In genomic region chr16:88781140-88782077, GRCh38 we compare ENCODE assay signal across 9 cellular contexts. TPM values are rescaled to one million over a fixed set of nuclear protein-coding genes. Genes with fewer than 3 reads are reported as not detected.
DNase-seq lines count a peak whose midpoint lies in the region; ATAC-seq, FAIRE-seq and TF ChIP-seq lines count a peak whose summit lies in the region.
"Had no signal": no experiment of that assay in that cellular context is flagged by ENCODE, and none has a peak within 500 bp of the region (broad histone marks: within the 10 kb centered on the region; RNA-seq: fewer than 3 reads in every experiment).

No MANE protein-coding gene starts in this region.

- no peak for FAIRE-seq in A549 (lab: Jason Lieb, UNC)

- H3K36me3 Mint-ChIP-seq in activated CD4-positive, alpha-beta T cell treated with anti-CD3 and anti-CD28 coated beads for 36 hours (ENCODE audit: low read depth) = peaks cover 2% of the 10 kb centered on the region
- no peaks in the 10 kb centered on the region for H3K36me3 Mint-ChIP-seq in endothelial cell (ENCODE audit: low read depth, unreplicated experiment)

- no peaks in the 10 kb centered on the region for H3K9me2 ChIP-seq in HCT116 (ENCODE audit: insufficient read depth)

- TF ChIP-seq POLR2A in A549 (IDR thresholded peaks at IDR 0.05; ENCODE audit: low read length) (no peak), HCT116 (IDR thresholded peaks at IDR 0.05; ENCODE audit: borderline replicate concordance, extremely low read depth, insufficient read depth, insufficient read length) (no peak)

- intact Hi-C loops in HCT116 (cut with micrococcal nuclease) = loop anchor here (2.0 kb wide), 1 partner anchor 45 kb away; no protein-coding TSS in a partner anchor
- intact Hi-C loops in activated CD4-positive, alpha-beta T cell treated with anti-CD3 and anti-CD28 coated beads for 36 hours (cut with DNase I, micrococcal nuclease) = loop anchor here (1.0 to 10.0 kb wide), 14 partner anchors 21 to 827 kb away; partner anchors contain the start of genes APRT (in 1 of the 2), BANP (in 1 of the 2), CDT1 (in 1 of the 2) and CTU2 (in 1 of the 2)

- BruUV-seq in HCT116 (replicated peaks; lab: Mats Ljungman, UMichigan) = no TSS peak

- no peaks in the 10 kb centered on the region for H3K9me3 Mint-ChIP-seq in activated CD4-positive, alpha-beta T cell treated with anti-CD3 and anti-CD28 coated beads for 36 hours (ENCODE audit: low read depth)
- H3K9me3 Mint-ChIP-seq in endothelial cell (ENCODE audit: unreplicated experiment) = no peaks in the 10 kb centered on the region

- H4K20me1 ChIP-seq in HCT116 (ENCODE audit: insufficient read depth) = peaks cover 11% of the 10 kb centered on the region; the same call in 1 of the 2 replicates

- no peak overlapping the region for H2AFZ ChIP-seq in HCT116 (ENCODE audit: low read depth, low read length, poor library complexity, severe bottlenecking)

- H3K27ac Mint-ChIP-seq in activated CD4-positive, alpha-beta T cell treated with anti-CD3 and anti-CD28 coated beads for 36 hours = peak overlapping the region; percentile 79
- H3K27ac Mint-ChIP-seq in endothelial cell (ENCODE audit: unreplicated experiment) = peak overlapping the region; percentile 64

- H3K9me3 ChIP-seq in A549 (no peaks in the 10 kb centered on the region), HCT116 (ENCODE audit: control insufficient read depth in 1 of 2, insufficient read depth in 1 of 2, low read depth in 1 of 2, low read length in 2 of 2) (no peaks in the 10 kb centered on the region)
- H3K9me3 ChIP-seq: ovary had no signal

- peak overlapping the region; percentile 66 for H3K4me3 Mint-ChIP-seq in activated CD4-positive, alpha-beta T cell treated with anti-CD3 and anti-CD28 coated beads for 36 hours
- H3K4me3 Mint-ChIP-seq in endothelial cell (ENCODE audit: unreplicated experiment) = peak overlapping the region; percentile 71

- DNase-seq in A549 (ENCODE audit: low read depth in 1 of 2, low spot score in 1 of 2) = no peak
- no peak for DNase-seq in HCT116 (ENCODE audit: low read depth, low spot score)
- DNase-seq in activated CD4-positive, alpha-beta T cell treated with anti-CD3 and anti-CD28 coated beads for 36 hours = peak; percentile 83
- DNase-seq in endothelial cell (ENCODE audit: low spot score) = no peak
- DNase-seq in stimulated activated CD4-positive, alpha-beta T cell treated with anti-CD3 and anti-CD28 coated beads, TNF-alpha, amount 100 ng/mL, for 24 hours (ENCODE audit: low read depth in 3 of 3) = peak; percentile 52 to 78 (median 64)
- DNase-seq in medulla oblongata (ENCODE audit: extremely low spot score) = no peak
- DNase-seq in midbrain (lab: John Stamatoyannopoulos, UW) = no peak
- DNase-seq in Ammon's horn (ENCODE audit: low spot score) = no peak

- TF ChIP-seq CTCF in A549 (IDR thresholded peaks at IDR 0.05) (no peak), HCT116 (IDR thresholded peaks at IDR 0.05 in 2 of 3, conservative IDR thresholded peaks at IDR 0.05 in 1 of 3; ENCODE audit: borderline replicate concordance in 1 of 3, insufficient read depth in 1 of 3, low read depth in 2 of 3, low read length in 2 of 3) (no peak), endothelial cell (IDR thresholded peaks at IDR 0.05; ENCODE audit: unreplicated experiment) (no peak)

- peaks cover 48% of the 10 kb centered on the region for H3K4me1 ChIP-seq in A549
- peaks cover 41 to 51% of the 10 kb centered on the region in 2 experiments for H3K4me1 ChIP-seq in HCT116 (ENCODE audit: control insufficient read depth in 1 of 2, insufficient read depth in 2 of 2, low read length in 2 of 2)

- POLR2A ChIA-PET in A549 (lab: Yijun Ruan, JAX) (interaction anchor here (0.5 kb wide), 1 partner anchor 38 kb away, joined by 4 read pairs; no protein-coding TSS in a partner anchor), HCT116 (lab: Charles Lee) (interaction anchor here (0.6 to 4.3 kb wide), 8 partner anchors 8 to 32 kb away, joined by 3 to 22 read pairs (median 4); partner anchors contain the start of gene APRT)
- POLR2A ChIA-PET in activated CD4-positive, alpha-beta T cell treated with anti-CD3 and anti-CD28 coated beads for 36 hours (lab: Charles Lee) = interaction anchor here (0.6 to 2.1 kb wide), 7 partner anchors 12 to 211 kb away, joined by 3 to 13 read pairs (median 3); partner anchors contain the start of genes APRT and ZC3H18

- H3K9ac ChIP-seq in HCT116 (ENCODE audit: low read length) = peak overlapping the region; percentile 94

- 72% methylated on average over 20 of the region's 28 CpGs for WGBS in A549 (ENCODE audit: missing lambda C conversion rate)

- peak overlapping the region; percentile 95 for H3K4me2 ChIP-seq in A549
- peak overlapping the region; percentile 92 for H3K4me2 ChIP-seq in HCT116 (ENCODE audit: low read length)

- no peaks in the 10 kb centered on the region for H3K27me3 Mint-ChIP-seq in activated CD4-positive, alpha-beta T cell treated with anti-CD3 and anti-CD28 coated beads for 36 hours
- peaks cover 6% of the 10 kb centered on the region for H3K27me3 Mint-ChIP-seq in endothelial cell (ENCODE audit: unreplicated experiment)

- no peak for TF ChIP-seq EP300 in A549 (IDR thresholded peaks at IDR 0.05)

- no peak for ATAC-seq in A549
- no peak for ATAC-seq in HCT116
- ATAC-seq in activated CD4-positive, alpha-beta T cell treated with anti-CD3 and anti-CD28 coated beads for 36 hours = peak; percentile 53

- H3K36me3 ChIP-seq in HCT116 (ENCODE audit: control insufficient read depth in 1 of 2, insufficient read depth in 2 of 2, low read length in 2 of 2) = peaks cover 0 to 7% of the 10 kb centered on the region in 2 experiments; a peak in 1 of 4 replicates
- H3K36me3 ChIP-seq: ovary had no signal

- peaks cover 85% of the 10 kb centered on the region for H3K79me2 ChIP-seq in HCT116 (ENCODE audit: insufficient read depth, low read length)

- peak overlapping the region in 1 of 2 experiments; percentile 71; a peak in 3 of 6 replicates for H3K27ac ChIP-seq in A549
- peak overlapping the region; percentile 91 for H3K27ac ChIP-seq in HCT116 (ENCODE audit: low read depth, low read length)
- H3K27ac ChIP-seq: ovary had no signal

- peaks cover 53% of the 10 kb centered on the region for H3K4me1 Mint-ChIP-seq in activated CD4-positive, alpha-beta T cell treated with anti-CD3 and anti-CD28 coated beads for 36 hours
- peaks cover 37% of the 10 kb centered on the region for H3K4me1 Mint-ChIP-seq in endothelial cell (ENCODE audit: unreplicated experiment)

- H3K4me3 ChIP-seq in A549 (no peak overlapping the region), HCT116 (replicated peaks in 1 of 2; ENCODE audit: low read depth in 1 of 2, low read length in 2 of 2) (peak overlapping the region in 1 of 2 experiments; percentile 82; a peak in 2 of 4 replicates)
- H3K4me3 ChIP-seq: ovary had no signal

- RAD21 ChIA-PET in HCT116 (lab: Charles Lee; ENCODE audit: low non-redundant PET in 1 of 2, low total read pairs in 2 of 2, uncharacterized antibody in 2 of 2, unreplicated experiment in 2 of 2) = interaction anchor here in 1 of 2 experiments (1.0 kb wide), 1 partner anchor 44 kb away, joined by 3 read pairs; no protein-coding TSS in a partner anchor

- CTCF ChIA-PET in A549 (lab: Yijun Ruan, JAX) = interaction anchor here (0.6 to 2.0 kb wide), 13 partner anchors 8 to 890 kb away, joined by 3 to 10 read pairs (median 4); no protein-coding TSS in a partner anchor
- CTCF ChIA-PET in HCT116 (lab: Charles Lee) = interaction anchor here (8.9 kb wide), 1 partner anchor 44 kb away, joined by 59 read pairs; no protein-coding TSS in a partner anchor
- CTCF ChIA-PET in activated CD4-positive, alpha-beta T cell treated with anti-CD3 and anti-CD28 coated beads for 36 hours (lab: Charles Lee) = interaction anchor here (0.6 to 6.4 kb wide), 22 partner anchors 9 to 459 kb away, joined by 3 to 59 read pairs (median 3); no protein-coding TSS in a partner anchor

- no peak for TF ChIP-seq RAD21 in A549 (conservative IDR thresholded peaks at IDR 0.05 in 1 of 2, IDR thresholded peaks at IDR 0.05 in 1 of 2)
- no peak for TF ChIP-seq RAD21 in HCT116 (IDR thresholded peaks at IDR 0.05; ENCODE audit: low read depth)

- no peaks in the 10 kb centered on the region for H3K27me3 ChIP-seq in HCT116 (ENCODE audit: insufficient read depth, low read length)
- H3K27me3 ChIP-seq: ovary had no signal

TF ChIP-seq in HCT116, 20 proteins besides CTCF, POLR2A, EP300 and RAD21 (continues in another document):
- no peak for TF ChIP-seq EZH2 (IDR thresholded peaks at IDR 0.05)
- TF ChIP-seq EGR1 (IDR thresholded peaks at IDR 0.05; ENCODE audit: low read depth) = no peak
- no peak for TF ChIP-seq POLR2AphosphoS5 (IDR thresholded peaks at IDR 0.05; ENCODE audit: low read depth, low read length)
- TF ChIP-seq ZFX (IDR thresholded peaks at IDR 0.05) = no peak

RNA-seq across cellular contexts. Expression of gene PIEZO1, which starts 3.6 kb away (rescaled TPM):
- polyA plus RNA-seq in A549 (2011; rRNA removed) = 26.1 and 35.9 TPM in 2 replicates
- 141 and 172 TPM in 2 replicates for polyA plus RNA-seq in A549 (2012; cell fraction: cytosol; rRNA removed)
- 630 and 946 TPM in 2 replicates for polyA plus RNA-seq in A549 (2012; cell fraction: nucleus; rRNA removed)
- polyA plus RNA-seq in A549 (2017; fragmentation: RNase III; extraction: RNeasy Plus Mini Kit Qiagen cat#74134 plus additional on column Dnase treatment) = 78.3 to 84.7 TPM (median 79.1 TPM) in 3 replicates
- 43.0 and 54.8 TPM in 2 replicates for polyA minus RNA-seq in A549 (2011; rRNA and poly(A)+ RNA removed)
- 224 TPM for total RNA-seq in HCT116 (2021; ENCODE audit: unreplicated experiment)
- 198 and 280 TPM in 2 replicates for polyA plus RNA-seq in HCT116 (2012)
- 100 to 1,000 TPM; 105 to 126 TPM for total RNA-seq in activated CD4-positive, alpha-beta T cell treated with anti-CD3 and anti-CD28 coated beads for 36 hours
- total RNA-seq in endothelial cell (ENCODE audit: unreplicated experiment) = 428 TPM

RNA-seq across cellular contexts. Expression of gene CDT1, which starts 22.2 kb away (rescaled TPM):
- 3.4 and 3.8 TPM in 2 replicates for polyA plus RNA-seq in A549 (2011; rRNA removed)
- polyA plus RNA-seq in A549 (2012; cell fraction: cytosol; rRNA removed) = 30.8 and 47.0 TPM in 2 replicates
- 41.9 and 85.6 TPM in 2 replicates for polyA plus RNA-seq in A549 (2012; cell fraction: nucleus; rRNA removed)
- polyA plus RNA-seq in A549 (2017; fragmentation: RNase III; extraction: RNeasy Plus Mini Kit Qiagen cat#74134 plus additional on column Dnase treatment) = 16.0 to 17.5 TPM (median 17.0 TPM) in 3 replicates
- polyA minus RNA-seq in A549 (2011; rRNA and poly(A)+ RNA removed) = 4.1 and 6.5 TPM in 2 replicates
- 160 TPM for total RNA-seq in HCT116 (2021; ENCODE audit: unreplicated experiment)
- 123 and 132 TPM in 2 replicates for polyA plus RNA-seq in HCT116 (2012)
- total RNA-seq in activated CD4-positive, alpha-beta T cell treated with anti-CD3 and anti-CD28 coated beads for 36 hours = 100 to 1,000 TPM; 136 to 182 TPM
- total RNA-seq in endothelial cell (ENCODE audit: unreplicated experiment) = 16.2 TPM

RNA-seq across cellular contexts. Expression of gene APRT, which starts 30.3 kb away (rescaled TPM):
- polyA plus RNA-seq in A549 (2011; rRNA removed) = 113 and 115 TPM in 2 replicates
- polyA plus RNA-seq in A549 (2012; cell fraction: cytosol; rRNA removed) = 223 and 291 TPM in 2 replicates
- polyA plus RNA-seq in A549 (2012; cell fraction: nucleus; rRNA removed) = 199 and 257 TPM in 2 replicates
- 252 to 259 TPM (median 258 TPM) in 3 replicates for polyA plus RNA-seq in A549 (2017; fragmentation: RNase III; extraction: RNeasy Plus Mini Kit Qiagen cat#74134 plus additional on column Dnase treatment)
- polyA minus RNA-seq in A549 (2011; rRNA and poly(A)+ RNA removed) = 54.2 and 54.5 TPM in 2 replicates
- 311 TPM for total RNA-seq in HCT116 (2021; ENCODE audit: unreplicated experiment)
- polyA plus RNA-seq in HCT116 (2012) = 329 and 349 TPM in 2 replicates
- 100 to 1,000 TPM; 105 to 179 TPM for total RNA-seq in activated CD4-positive, alpha-beta T cell treated with anti-CD3 and anti-CD28 coated beads for 36 hours
- total RNA-seq in endothelial cell (ENCODE audit: unreplicated experiment) = 80.7 TPM

Comparison
In these comparisons a context has a peak if more than half of its experiments do, and no peak if none do; other contexts are left out.
1. DNase-seq: peak in activated CD4-positive, alpha-beta T cell treated with anti-CD3 and anti-CD28 coated beads for 36 hours (single experiment) and stimulated activated CD4-positive, alpha-beta T cell treated with anti-CD3 and anti-CD28 coated beads, TNF-alpha, amount 100 ng/mL, for 24 hours (3 of 3); none in A549 (0 of 2), HCT116 (single experiment), endothelial cell (single experiment), medulla oblongata (single experiment), midbrain (single experiment) and Ammon's horn (single experiment).